1 cellular context compared by ENCODE assay signal in the genomic region with DNA sequence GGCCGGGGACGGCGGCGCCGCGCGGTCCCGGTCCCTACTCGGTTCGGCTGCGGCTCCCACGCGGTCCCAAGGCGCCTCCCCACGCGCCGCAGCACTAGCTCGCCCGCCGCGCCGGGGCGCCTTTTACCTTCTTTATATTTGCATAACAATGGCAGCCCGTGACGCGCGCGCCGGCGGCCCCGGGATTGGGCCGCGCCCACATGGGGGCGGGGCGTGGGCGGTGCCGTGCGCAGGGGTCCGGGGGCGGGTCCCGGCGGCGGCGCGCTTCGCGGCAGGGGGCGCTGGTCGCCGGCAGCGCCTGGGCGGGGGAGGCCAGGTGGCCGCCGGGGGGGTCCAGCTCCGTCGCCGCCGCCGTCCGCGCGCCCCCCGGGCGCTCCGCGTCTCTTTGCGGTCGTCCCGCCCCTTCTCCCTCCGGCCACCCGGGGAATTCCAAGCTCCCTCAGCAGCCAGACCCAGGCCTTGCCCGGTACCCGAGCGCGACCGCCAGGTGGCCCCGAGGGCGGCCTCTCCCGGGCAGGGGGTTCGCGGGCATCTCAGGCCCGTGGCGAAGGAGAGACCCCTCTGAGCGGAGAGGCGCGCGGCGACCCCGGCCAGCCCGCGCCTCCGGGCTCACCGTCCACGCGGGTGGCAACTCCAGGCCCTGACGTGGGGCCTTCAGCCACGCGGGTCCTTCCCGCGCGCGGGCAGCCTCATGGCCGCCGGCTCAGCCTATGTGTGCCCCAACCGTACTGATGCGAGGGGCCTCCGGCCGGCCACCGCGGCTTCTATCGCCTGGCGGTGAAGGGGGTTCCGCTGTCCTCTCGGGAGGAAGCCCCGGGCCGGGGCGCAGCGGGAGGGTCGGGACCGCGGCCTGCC.
TF ChIP-seq lines count a peak whose summit lies in the region.

A gene with protein sequence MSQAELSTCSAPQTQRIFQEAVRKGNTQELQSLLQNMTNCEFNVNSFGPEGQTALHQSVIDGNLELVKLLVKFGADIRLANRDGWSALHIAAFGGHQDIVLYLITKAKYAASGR (minus strand): TSS at position 96 of the 855 bp plus-strand sequence. CDS start 343 bp downstream, outside the sequence.

TF ChIP-seq in K562, 482 proteins besides CTCF, POLR2A, EP300 and RAD21 (continued from another document and continues in another):
- TF ChIP-seq, protein P1, sequence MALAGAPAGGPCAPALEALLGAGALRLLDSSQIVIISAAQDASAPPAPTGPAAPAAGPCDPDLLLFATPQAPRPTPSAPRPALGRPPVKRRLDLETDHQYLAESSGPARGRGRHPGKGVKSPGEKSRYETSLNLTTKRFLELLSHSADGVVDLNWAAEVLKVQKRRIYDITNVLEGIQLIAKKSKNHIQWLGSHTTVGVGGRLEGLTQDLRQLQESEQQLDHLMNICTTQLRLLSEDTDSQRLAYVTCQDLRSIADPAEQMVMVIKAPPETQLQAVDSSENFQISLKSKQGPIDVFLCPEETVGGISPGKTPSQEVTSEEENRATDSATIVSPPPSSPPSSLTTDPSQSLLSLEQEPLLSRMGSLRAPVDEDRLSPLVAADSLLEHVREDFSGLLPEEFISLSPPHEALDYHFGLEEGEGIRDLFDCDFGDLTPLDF (CRISPR knock-in tag; IDR thresholded peaks at IDR 0.05) = 0 out of 2 replicates have a peak, but pooled peaks have one; percentile 13
- TF ChIP-seq SAFB (IDR thresholded peaks at IDR 0.05; ENCODE audit: borderline replicate concordance, low read depth, low read length) = peak; percentile 99
- TF ChIP-seq, protein P2, sequence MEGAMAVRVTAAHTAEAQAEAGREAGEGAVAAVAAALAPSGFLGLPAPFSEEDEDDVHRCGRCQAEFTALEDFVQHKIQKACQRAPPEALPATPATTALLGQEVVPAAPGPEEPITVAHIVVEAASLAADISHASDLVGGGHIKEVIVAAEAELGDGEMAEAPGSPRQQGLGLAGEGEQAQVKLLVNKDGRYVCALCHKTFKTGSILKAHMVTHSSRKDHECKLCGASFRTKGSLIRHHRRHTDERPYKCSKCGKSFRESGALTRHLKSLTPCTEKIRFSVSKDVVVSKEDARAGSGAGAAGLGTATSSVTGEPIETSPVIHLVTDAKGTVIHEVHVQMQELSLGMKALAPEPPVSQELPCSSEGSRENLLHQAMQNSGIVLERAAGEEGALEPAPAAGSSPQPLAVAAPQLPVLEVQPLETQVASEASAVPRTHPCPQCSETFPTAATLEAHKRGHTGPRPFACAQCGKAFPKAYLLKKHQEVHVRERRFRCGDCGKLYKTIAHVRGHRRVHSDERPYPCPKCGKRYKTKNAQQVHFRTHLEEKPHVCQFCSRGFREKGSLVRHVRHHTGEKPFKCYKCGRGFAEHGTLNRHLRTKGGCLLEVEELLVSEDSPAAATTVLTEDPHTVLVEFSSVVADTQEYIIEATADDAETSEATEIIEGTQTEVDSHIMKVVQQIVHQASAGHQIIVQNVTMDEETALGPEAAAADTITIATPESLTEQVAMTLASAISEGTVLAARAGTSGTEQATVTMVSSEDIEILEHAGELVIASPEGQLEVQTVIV (CRISPR knock-in tag; IDR thresholded peaks at IDR 0.05; ENCODE audit: borderline replicate concordance) = no peak
- TF ChIP-seq ZNF584 (CRISPR knock-in tag; IDR thresholded peaks at IDR 0.05; ENCODE audit: low read depth) = no peak
- no peak for TF ChIP-seq PPARD (CRISPR knock-in tag; IDR thresholded peaks at IDR 0.05)
- TF ChIP-seq ZNF184 (CRISPR knock-in tag; IDR thresholded peaks at IDR 0.05) = no peak
- no peak for TF ChIP-seq TBL1XR1 (IDR thresholded peaks at IDR 0.05; ENCODE audit: low read length in 2 of 2)
- peak; percentile 64; the same call in 1 of the 2 replicates for TF ChIP-seq GATAD2B (IDR thresholded peaks at IDR 0.05; ENCODE audit: borderline replicate concordance)
- TF ChIP-seq, protein P3, sequence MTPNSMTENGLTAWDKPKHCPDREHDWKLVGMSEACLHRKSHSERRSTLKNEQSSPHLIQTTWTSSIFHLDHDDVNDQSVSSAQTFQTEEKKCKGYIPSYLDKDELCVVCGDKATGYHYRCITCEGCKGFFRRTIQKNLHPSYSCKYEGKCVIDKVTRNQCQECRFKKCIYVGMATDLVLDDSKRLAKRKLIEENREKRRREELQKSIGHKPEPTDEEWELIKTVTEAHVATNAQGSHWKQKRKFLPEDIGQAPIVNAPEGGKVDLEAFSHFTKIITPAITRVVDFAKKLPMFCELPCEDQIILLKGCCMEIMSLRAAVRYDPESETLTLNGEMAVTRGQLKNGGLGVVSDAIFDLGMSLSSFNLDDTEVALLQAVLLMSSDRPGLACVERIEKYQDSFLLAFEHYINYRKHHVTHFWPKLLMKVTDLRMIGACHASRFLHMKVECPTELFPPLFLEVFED (CRISPR knock-in tag; conservative IDR thresholded peaks at IDR 0.05) = no peak
- TF ChIP-seq, protein P4, sequence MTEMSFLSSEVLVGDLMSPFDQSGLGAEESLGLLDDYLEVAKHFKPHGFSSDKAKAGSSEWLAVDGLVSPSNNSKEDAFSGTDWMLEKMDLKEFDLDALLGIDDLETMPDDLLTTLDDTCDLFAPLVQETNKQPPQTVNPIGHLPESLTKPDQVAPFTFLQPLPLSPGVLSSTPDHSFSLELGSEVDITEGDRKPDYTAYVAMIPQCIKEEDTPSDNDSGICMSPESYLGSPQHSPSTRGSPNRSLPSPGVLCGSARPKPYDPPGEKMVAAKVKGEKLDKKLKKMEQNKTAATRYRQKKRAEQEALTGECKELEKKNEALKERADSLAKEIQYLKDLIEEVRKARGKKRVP (CRISPR knock-in tag; IDR thresholded peaks at IDR 0.05) = no peak
- no peak for TF ChIP-seq ESRRA (IDR thresholded peaks at IDR 0.05; ENCODE audit: borderline replicate concordance, low read depth)
- TF ChIP-seq KHSRP (IDR thresholded peaks at IDR 0.05) = no peak
- no peak for TF ChIP-seq FOXA1 (IDR thresholded peaks at IDR 0.05; ENCODE audit: borderline replicate concordance)
- no peak for TF ChIP-seq DNMT1 (IDR thresholded peaks at IDR 0.05)
- no peak for TF ChIP-seq EZH2 (IDR thresholded peaks at IDR 0.05; ENCODE audit: borderline replicate concordance, low read depth, low read length)
- no peak for TF ChIP-seq FOXJ2 (tag; IDR thresholded peaks at IDR 0.05)
- no peak for TF ChIP-seq TGIF2 (CRISPR knock-in tag; IDR thresholded peaks at IDR 0.05)
- TF ChIP-seq, protein P5, sequence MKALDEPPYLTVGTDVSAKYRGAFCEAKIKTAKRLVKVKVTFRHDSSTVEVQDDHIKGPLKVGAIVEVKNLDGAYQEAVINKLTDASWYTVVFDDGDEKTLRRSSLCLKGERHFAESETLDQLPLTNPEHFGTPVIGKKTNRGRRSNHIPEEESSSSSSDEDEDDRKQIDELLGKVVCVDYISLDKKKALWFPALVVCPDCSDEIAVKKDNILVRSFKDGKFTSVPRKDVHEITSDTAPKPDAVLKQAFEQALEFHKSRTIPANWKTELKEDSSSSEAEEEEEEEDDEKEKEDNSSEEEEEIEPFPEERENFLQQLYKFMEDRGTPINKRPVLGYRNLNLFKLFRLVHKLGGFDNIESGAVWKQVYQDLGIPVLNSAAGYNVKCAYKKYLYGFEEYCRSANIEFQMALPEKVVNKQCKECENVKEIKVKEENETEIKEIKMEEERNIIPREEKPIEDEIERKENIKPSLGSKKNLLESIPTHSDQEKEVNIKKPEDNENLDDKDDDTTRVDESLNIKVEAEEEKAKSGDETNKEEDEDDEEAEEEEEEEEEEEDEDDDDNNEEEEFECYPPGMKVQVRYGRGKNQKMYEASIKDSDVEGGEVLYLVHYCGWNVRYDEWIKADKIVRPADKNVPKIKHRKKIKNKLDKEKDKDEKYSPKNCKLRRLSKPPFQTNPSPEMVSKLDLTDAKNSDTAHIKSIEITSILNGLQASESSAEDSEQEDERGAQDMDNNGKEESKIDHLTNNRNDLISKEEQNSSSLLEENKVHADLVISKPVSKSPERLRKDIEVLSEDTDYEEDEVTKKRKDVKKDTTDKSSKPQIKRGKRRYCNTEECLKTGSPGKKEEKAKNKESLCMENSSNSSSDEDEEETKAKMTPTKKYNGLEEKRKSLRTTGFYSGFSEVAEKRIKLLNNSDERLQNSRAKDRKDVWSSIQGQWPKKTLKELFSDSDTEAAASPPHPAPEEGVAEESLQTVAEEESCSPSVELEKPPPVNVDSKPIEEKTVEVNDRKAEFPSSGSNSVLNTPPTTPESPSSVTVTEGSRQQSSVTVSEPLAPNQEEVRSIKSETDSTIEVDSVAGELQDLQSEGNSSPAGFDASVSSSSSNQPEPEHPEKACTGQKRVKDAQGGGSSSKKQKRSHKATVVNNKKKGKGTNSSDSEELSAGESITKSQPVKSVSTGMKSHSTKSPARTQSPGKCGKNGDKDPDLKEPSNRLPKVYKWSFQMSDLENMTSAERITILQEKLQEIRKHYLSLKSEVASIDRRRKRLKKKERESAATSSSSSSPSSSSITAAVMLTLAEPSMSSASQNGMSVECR (CRISPR knock-in tag; IDR thresholded peaks at IDR 0.05) = peak; percentile 71
- no peak for TF ChIP-seq MYNN (IDR thresholded peaks at IDR 0.05)
- no peak for TF ChIP-seq MYNN (CRISPR knock-in tag; IDR thresholded peaks at IDR 0.05)
- TF ChIP-seq ZNF3 (CRISPR knock-in tag; IDR thresholded peaks at IDR 0.05) = no peak
- no peak for TF ChIP-seq ETS2 (tag; IDR thresholded peaks at IDR 0.05; ENCODE audit: borderline replicate concordance, poor library complexity, severe bottlenecking)
- TF ChIP-seq RCOR1 (IDR thresholded peaks at IDR 0.05; ENCODE audit: borderline replicate concordance in 1 of 2, low read depth in 2 of 2, low read length in 2 of 2) = no peak
- TF ChIP-seq PHF20 (IDR thresholded peaks at IDR 0.05; ENCODE audit: partially characterized antibody) = no peak
- TF ChIP-seq, protein P6, sequence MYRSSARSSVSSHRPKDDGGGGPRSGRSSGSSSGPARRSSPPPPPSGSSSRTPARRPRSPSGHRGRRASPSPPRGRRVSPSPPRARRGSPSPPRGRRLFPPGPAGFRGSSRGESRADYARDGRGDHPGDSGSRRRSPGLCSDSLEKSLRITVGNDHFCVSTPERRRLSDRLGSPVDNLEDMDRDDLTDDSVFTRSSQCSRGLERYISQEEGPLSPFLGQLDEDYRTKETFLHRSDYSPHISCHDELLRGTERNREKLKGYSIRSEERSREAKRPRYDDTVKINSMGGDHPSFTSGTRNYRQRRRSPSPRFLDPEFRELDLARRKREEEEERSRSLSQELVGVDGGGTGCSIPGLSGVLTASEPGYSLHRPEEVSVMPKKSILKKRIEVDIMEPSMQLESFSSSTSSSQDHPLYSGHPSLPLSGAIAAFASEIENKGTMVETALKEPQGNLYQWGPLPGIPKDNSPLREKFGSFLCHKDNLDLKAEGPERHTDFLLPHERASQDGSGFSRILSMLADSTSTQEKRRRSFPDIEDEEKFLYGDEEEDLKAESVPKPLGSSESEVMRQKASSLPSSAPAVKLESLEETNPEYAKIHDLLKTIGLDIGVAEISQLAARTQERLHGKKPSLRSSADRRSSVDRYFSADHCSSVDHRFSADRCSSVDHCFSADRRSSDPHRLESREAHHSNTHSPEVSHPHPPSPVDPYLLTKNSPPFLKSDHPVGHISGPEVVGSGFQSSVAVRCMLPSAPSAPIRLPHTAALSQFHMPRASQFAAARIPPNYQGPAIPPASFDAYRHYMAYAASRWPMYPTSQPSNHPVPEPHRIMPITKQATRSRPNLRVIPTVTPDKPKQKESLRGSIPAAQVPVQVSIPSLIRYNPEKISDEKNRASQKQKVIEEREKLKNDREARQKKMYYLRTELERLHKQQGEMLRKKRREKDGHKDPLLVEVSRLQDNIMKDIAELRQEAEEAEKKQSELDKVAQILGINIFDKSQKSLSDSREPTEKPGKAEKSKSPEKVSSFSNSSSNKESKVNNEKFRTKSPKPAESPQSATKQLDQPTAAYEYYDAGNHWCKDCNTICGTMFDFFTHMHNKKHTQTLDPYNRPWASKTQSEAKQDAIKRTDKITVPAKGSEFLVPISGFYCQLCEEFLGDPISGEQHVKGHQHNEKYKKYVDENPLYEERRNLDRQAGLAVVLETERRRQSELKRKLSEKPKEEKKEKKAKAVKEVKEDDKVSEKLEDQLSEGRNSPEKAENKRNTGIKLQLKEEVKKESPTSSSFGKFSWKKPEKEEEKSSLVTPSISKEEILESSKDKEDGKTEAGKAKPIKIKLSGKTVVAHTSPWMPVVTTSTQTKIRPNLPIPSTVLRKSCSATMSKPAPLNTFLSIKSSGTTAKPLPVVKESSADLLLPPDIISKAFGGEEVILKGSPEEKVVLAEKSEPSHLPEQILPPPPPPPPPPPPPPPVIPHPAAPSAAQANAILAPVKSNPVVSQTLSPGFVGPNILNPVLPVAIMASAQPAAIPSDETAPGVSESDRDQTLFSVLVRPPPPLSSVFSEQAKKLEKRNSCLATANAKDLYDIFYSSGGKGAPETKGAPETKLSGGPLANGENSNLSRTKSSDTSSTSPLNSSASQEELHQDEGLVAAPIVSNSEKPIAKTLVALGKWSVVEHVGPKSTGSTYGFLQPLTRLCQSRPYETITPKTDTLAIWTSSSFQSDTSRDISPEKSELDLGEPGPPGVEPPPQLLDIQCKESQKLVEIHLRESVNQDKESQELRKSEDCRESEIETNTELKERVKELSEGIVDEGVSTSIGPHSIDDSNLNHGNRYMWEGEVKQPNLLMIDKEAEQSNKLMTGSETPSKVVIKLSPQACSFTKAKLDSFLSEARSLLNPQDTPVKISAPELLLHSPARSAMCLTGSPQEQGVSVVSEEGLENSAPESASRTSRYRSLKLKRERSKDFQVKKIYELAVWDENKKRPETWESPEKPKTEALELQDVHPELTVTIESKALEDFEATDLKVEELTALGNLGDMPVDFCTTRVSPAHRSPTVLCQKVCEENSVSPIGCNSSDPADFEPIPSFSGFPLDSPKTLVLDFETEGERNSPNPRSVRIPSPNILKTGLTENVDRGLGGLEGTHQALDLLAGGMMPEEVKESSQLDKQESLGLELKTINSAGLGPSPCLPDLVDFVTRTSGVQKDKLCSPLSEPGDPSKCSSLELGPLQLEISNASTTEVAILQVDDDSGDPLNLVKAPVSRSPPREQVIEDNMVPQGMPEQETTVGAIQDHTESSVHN (IDR thresholded peaks at IDR 0.05; ENCODE audit: borderline replicate concordance in 1 of 2, low read depth in 1 of 2) = no peak
- TF ChIP-seq TFAM (CRISPR knock-in tag; conservative IDR thresholded peaks at IDR 0.05) = no peak
- TF ChIP-seq, protein P7, sequence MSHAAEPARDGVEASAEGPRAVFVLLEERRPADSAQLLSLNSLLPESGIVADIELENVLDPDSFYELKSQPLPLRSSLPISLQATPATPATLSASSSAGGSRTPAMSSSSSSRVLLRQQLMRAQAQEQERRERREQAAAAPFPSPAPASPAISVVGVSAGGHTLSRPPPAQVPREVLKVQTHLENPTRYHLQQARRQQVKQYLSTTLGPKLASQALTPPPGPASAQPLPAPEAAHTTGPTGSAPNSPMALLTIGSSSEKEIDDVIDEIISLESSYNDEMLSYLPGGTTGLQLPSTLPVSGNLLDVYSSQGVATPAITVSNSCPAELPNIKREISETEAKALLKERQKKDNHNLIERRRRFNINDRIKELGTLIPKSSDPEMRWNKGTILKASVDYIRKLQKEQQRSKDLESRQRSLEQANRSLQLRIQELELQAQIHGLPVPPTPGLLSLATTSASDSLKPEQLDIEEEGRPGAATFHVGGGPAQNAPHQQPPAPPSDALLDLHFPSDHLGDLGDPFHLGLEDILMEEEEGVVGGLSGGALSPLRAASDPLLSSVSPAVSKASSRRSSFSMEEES (CRISPR knock-in tag; IDR thresholded peaks at IDR 0.05) = no peak
- TF ChIP-seq, protein P8, sequence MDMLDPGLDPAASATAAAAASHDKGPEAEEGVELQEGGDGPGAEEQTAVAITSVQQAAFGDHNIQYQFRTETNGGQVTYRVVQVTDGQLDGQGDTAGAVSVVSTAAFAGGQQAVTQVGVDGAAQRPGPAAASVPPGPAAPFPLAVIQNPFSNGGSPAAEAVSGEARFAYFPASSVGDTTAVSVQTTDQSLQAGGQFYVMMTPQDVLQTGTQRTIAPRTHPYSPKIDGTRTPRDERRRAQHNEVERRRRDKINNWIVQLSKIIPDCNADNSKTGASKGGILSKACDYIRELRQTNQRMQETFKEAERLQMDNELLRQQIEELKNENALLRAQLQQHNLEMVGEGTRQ (CRISPR knock-in tag; IDR thresholded peaks at IDR 0.05) = no peak
- no peak for TF ChIP-seq ETV5 (CRISPR knock-in tag; IDR thresholded peaks at IDR 0.05; ENCODE audit: low read depth)
